In genomic region chr3:168061332-168061996, GRCh38 we compare ENCODE assay signal across 9 cellular contexts. TPM values are rescaled to one million over a fixed set of nuclear protein-coding genes. Genes with fewer than 3 reads are reported as not detected.
DNase-seq lines count a peak whose midpoint lies in the region; ATAC-seq and TF ChIP-seq lines count a peak whose summit lies in the region.
"Had no signal": no experiment of that assay in that cellular context is flagged by ENCODE, and none has a peak within 500 bp of the region (broad histone marks: within the 10 kb centered on the region; RNA-seq: fewer than 3 reads in every experiment).

No MANE protein-coding gene starts in this region.

- no peak overlapping the region for H2AFZ ChIP-seq in fibroblast of lung (ENCODE audit: low read length)

- H3K36me3 ChIP-seq in fibroblast of lung (ENCODE audit: control insufficient read depth, insufficient read depth, low read length), result no peaks in the 10 kb centered on the region
- no peaks in the 10 kb centered on the region for H3K36me3 ChIP-seq in tibial artery
- H3K36me3 ChIP-seq in H7 (replicated peaks; ENCODE audit: control insufficient read depth, insufficient read depth, low read length), result no peaks in the 10 kb centered on the region
- H3K36me3 ChIP-seq: lower lobe of right lung had no signal

- H3K27ac ChIP-seq in fibroblast of lung (ENCODE audit: insufficient read depth, low read length), result no peak overlapping the region
- no peak overlapping the region for H3K27ac ChIP-seq in tibial artery
- H3K27ac ChIP-seq: lower lobe of right lung had no signal

- in situ Hi-C loops in GM13976 (cut with MboI; ENCODE audit: low sequenced_read_pairs, unreplicated experiment), result no loop called here

- H3K4me2 ChIP-seq in fibroblast of lung (ENCODE audit: extremely low read depth, insufficient read depth, low read length), result peak overlapping the region; percentile 75

- H3K27me3 ChIP-seq in fibroblast of lung (ENCODE audit: control insufficient read depth, insufficient read depth, low read length) (no peaks in the 10 kb centered on the region), tibial artery (no peaks in the 10 kb centered on the region), H7 (ENCODE audit: control insufficient read depth, insufficient read depth, low read length) (no peaks in the 10 kb centered on the region)

- peak overlapping the region in 1 of 4 experiments; percentile 10 for H3K4me3 ChIP-seq in fibroblast of lung (replicated peaks in 1 of 4; ENCODE audit: control extremely low read depth in 1 of 4, insufficient read depth in 1 of 4, low read depth in 3 of 4, low read length in 4 of 4)
- no peak overlapping the region for H3K4me3 ChIP-seq in tibial artery
- no peak overlapping the region for H3K4me3 ChIP-seq in H7 (ENCODE audit: insufficient read depth, low read depth, low read length)
- H3K4me3 ChIP-seq: lower lobe of right lung had no signal

- H3K4me1 ChIP-seq in fibroblast of lung (ENCODE audit: control insufficient read depth, extremely low read depth, insufficient read depth, low read length) (no peaks in the 10 kb centered on the region), tibial artery (peaks cover 0 to 5% (median 0%) of the 10 kb centered on the region in 4 donors)

- no peak overlapping the region for H3K9ac ChIP-seq in fibroblast of lung (ENCODE audit: insufficient read depth, low read length)

- no peaks in the 10 kb centered on the region for H4K20me1 ChIP-seq in fibroblast of lung (ENCODE audit: control insufficient read depth, extremely low read depth, insufficient read depth, low read length)

- peaks cover 46% of the 10 kb centered on the region for H3K79me2 ChIP-seq in fibroblast of lung (ENCODE audit: control insufficient read depth, insufficient read depth, low read length)

- no peak for TF ChIP-seq CTCF in GM13976 (IDR thresholded peaks at IDR 0.05; ENCODE audit: borderline replicate concordance, control extremely low read depth, extremely low read depth, insufficient read depth, missing control alignments)
- no peak for TF ChIP-seq CTCF in fibroblast of lung (conservative IDR thresholded peaks at IDR 0.05 in 1 of 2, IDR thresholded peaks at IDR 0.05 in 1 of 2; ENCODE audit: low read depth in 1 of 2, low read length in 2 of 2)
- TF ChIP-seq CTCF in tibial artery (IDR thresholded peaks at IDR 0.05), result no peak

- DNase-seq in GM13976 (ENCODE audit: low spot score) (peak; percentile 20), fibroblast of lung (ENCODE audit: low read depth in 2 of 2) (peak in 1 of 2 donors; percentile 30), NCI-H1105 treated with DMSO at 0.1 percent for 48 hours (lab: John Stamatoyannopoulos, UW) (no peak), tibial artery (no peak), H7 (no peak), CD1c-positive myeloid dendritic cell (ENCODE audit: extremely low spot score) (no peak)
- DNase-seq: lower lobe of right lung had no signal

- intact Hi-C loops in tibial artery (cut with DNase I; ENCODE audit: low total_unique reads), result no loop called here

- H3K9me3 ChIP-seq in fibroblast of lung (ENCODE audit: control insufficient read depth, insufficient read depth, low read depth, low read length), result no peaks in the 10 kb centered on the region
- no peaks in the 10 kb centered on the region for H3K9me3 ChIP-seq in tibial artery
- H3K9me3 ChIP-seq: lower lobe of right lung had no signal

- peak; percentile 76 for ATAC-seq in GM21447 (IDR thresholded peaks at IDR 0.05; ENCODE audit: unreplicated experiment)
- ATAC-seq in HG03457 (IDR thresholded peaks at IDR 0.05; ENCODE audit: unreplicated experiment), result peak; percentile 88

RNA-seq across cellular contexts. Expression of gene GOLIM4, which starts 34.3 kb away (rescaled TPM):
- 55.2 and 77.3 TPM in 2 replicates for total RNA-seq in fibroblast of lung
- 46.2 and 50.1 TPM in 2 replicates for polyA plus RNA-seq in fibroblast of lung
- 44.8 and 52.4 TPM in 2 replicates for polyA plus RNA-seq in fibroblast of lung (2012)
- polyA minus RNA-seq in fibroblast of lung (ENCODE audit: low replicate concordance), result 14.2 and 17.6 TPM in 2 replicates
- 19.1 and 33.2 TPM in 2 replicates for total RNA-seq in H7 (2014; rRNA removed; shearing (Covaris generic))
